ENCODE assay signal across 8 cellular contexts in the genomic region with DNA sequence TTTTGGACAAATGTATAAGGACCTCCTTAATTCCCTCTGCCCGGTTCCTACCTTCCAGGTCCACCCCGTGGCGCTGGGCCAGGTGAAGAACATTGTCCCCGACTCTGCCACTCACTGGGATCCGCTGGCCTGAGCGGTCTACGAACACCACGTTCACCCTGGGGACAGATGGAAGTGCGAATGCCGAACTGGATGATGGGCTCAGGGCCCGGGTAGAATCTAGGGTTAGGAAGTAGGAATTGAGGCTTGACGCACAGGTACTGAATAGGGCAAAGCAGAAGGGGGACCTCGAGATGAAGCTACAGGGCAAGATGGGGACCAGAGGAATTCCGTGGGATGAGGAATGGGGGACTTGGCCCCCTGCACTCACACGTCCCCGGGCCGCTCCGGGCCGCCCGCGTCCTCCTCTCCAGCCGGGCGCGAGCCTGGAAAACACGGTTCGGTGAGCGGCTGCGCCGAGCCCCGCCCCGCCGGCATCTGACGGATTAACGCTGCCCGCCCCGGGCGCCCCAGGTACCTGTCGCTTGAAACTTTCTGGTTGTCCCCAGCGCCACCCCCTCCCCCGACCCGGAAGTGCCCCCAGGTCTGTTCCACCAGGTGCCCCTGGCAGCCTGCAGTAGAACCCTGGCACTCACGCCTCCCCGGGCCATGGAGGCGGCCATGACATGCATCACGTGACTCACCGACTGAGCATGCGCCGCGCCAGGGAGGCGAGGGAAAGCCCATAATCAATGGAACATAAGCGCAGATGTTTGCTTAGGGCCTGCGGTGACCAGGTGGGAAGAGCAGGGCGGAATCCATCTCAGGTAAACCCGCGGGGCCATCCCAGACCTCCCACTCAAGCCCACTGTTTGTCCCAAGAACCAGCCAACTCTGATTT. TPM values are rescaled to one million over a fixed set of nuclear protein-coding genes. Genes with fewer than 3 reads are reported as not detected.
DNase-seq lines count a peak whose midpoint lies in the region.

A gene (minus strand): TSS at position 681 of the 880 bp plus-strand sequence. CDS start 19 bp downstream, at position 662.

- H3K4me3 ChIP-seq in endocrine pancreas (ENCODE audit: control insufficient read depth, insufficient read depth, low read length), result peak within 1 kb of the TSS; percentile 47

- no peaks in the 10 kb centered on the region for H3K4me1 ChIP-seq in endocrine pancreas (ENCODE audit: control insufficient read depth, insufficient read depth, low read length)

- H3K36me3 ChIP-seq in endocrine pancreas (ENCODE audit: control insufficient read depth, insufficient read depth, low read length), result peaks cover 9% of the 10 kb centered on the region

- DNase-seq in NCI-H1436 (lab: John Stamatoyannopoulos, UW) (peak; percentile 79), NCI-H1436 treated with DMSO at 0.1 percent for 48 hours (lab: John Stamatoyannopoulos, UW) (no peak), HS-5 (ENCODE audit: low read depth) (peak; percentile 65), NOMO-1 (lab: John Stamatoyannopoulos, UW; ENCODE audit: unreplicated experiment in 2 of 2) (peak; percentile 51 to 65), mesenteric fat pad (ENCODE audit: low spot score) (peak; percentile 97)
- peak; percentile 79 to 90 (median 84) for DNase-seq in activated CD8-positive, alpha-beta memory T cell treated with anti-CD3 and anti-CD28 coated beads for 48 hours (ENCODE audit: low read depth in 2 of 3, low spot score in 2 of 3)
- peak; percentile 85 for DNase-seq in stimulated activated CD8-positive, alpha-beta memory T cell treated with anti-CD3 and anti-CD28 coated beads, Interleukin-12 subunit alpha, Interleukin-12 subunit beta, amount 100 ng/mL, for 4 hours (ENCODE audit: low read depth)

- no peaks in the 10 kb centered on the region for H3K27me3 ChIP-seq in endocrine pancreas (ENCODE audit: control insufficient read depth, insufficient read depth, low read length)

- peak within 1 kb of the TSS; percentile 84 for H3K9ac ChIP-seq in endocrine pancreas (ENCODE audit: control insufficient read depth, insufficient read depth, low read length)

- no peaks in the 10 kb centered on the region for H3K9me3 ChIP-seq in endocrine pancreas (ENCODE audit: control insufficient read depth, low read length)

RNA-seq across cellular contexts. Expression of the gene that starts here (rescaled TPM):
- total RNA-seq in mesenteric fat pad, result 18.2 TPM
